In the genomic region with DNA sequence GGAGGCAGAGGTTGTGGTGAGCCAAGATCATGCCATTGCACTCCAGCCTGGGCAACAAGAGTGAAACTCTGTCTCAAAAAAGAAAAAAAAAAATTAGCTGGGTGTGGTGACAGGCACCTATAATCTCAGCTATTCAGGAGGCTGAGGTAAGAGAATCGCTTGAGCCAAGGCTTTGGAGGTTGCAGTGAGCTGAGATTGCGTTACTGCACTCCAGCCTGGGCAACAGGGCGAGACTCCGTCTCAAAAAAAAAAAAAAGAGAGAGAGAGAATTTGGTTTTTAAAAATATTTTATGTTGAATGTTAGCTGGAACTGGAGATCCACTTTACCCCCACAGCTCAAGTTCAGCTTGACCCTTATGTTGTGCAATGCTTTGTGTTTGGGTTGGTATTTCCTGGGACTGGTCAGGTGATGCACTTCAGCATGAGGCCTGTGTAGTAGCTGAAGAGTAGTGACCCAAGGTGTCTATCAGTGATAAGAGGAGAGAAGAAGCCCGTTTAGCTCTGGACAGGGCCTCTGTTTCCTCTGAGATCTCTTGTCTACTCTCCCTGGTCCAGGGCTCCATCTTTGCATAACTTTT, we compare ENCODE assay signal across 11 cellular contexts. TPM values are rescaled to one million over a fixed set of nuclear protein-coding genes. Genes with fewer than 3 reads are reported as not detected.
DNase-seq lines count a peak whose midpoint lies in the region; ATAC-seq and TF ChIP-seq lines count a peak whose summit lies in the region.
"Had no signal": no experiment of that assay in that cellular context is flagged by ENCODE, and none has a peak within 500 bp of the region (broad histone marks: within the 10 kb centered on the region; RNA-seq: fewer than 3 reads in every experiment).

No MANE protein-coding gene starts in this region.

- H3K27me3 ChIP-seq in ACC112 (ENCODE audit: insufficient read depth, low read length) (no peaks in the 10 kb centered on the region), left lung (no peaks in the 10 kb centered on the region), esophagus muscularis mucosa (no peaks in the 10 kb centered on the region)

- H3K79me2 ChIP-seq in ACC112 (ENCODE audit: control insufficient read depth, insufficient read depth, low read length, unreplicated experiment): peaks cover 53% of the 10 kb centered on the region

- peaks cover 12% of the 10 kb centered on the region for H3K36me3 Mint-ChIP-seq in brain

- H3K27ac ChIP-seq in ACC112 (ENCODE audit: low read depth, low read length) (peak overlapping the region; percentile 18; the same call in 1 of the 2 replicates), left lung (peak overlapping the region; percentile 53 to 55), esophagus muscularis mucosa (replicated peaks in 1 of 4) (peak overlapping the region in 1 of 4 donors; percentile 29)

- H3K4me3 ChIP-seq in ACC112 (ENCODE audit: low read depth, low read length): no peak overlapping the region
- H3K4me3 ChIP-seq in left lung: no peak overlapping the region
- no peak overlapping the region for H3K4me3 ChIP-seq in esophagus muscularis mucosa
- H3K4me3 ChIP-seq: GM23338 had no signal

- intact Hi-C loops in left lung (cut with DNase I): no loop called here
- intact Hi-C loops in esophagus muscularis mucosa (cut with DNase I): no loop called here

- H3K36me3 ChIP-seq in ACC112 (ENCODE audit: insufficient read depth, low read length) (no peaks in the 10 kb centered on the region), left lung (no peaks in the 10 kb centered on the region), esophagus muscularis mucosa (no peaks in the 10 kb centered on the region)

- H3K4me3 Mint-ChIP-seq in brain: no peak overlapping the region
- H3K4me3 Mint-ChIP-seq: GM23338 had no signal

- peaks cover 80% of the 10 kb centered on the region for H3K4me1 Mint-ChIP-seq in brain

- no peak overlapping the region for H2AFZ ChIP-seq in ACC112 (ENCODE audit: low read length, unreplicated experiment)
- H2AFZ ChIP-seq: GM23338 had no signal

- peaks cover 8% of the 10 kb centered on the region for H3K4me1 ChIP-seq in ACC112 (ENCODE audit: control insufficient read depth, insufficient read depth, low read length, unreplicated experiment)
- peaks cover 31 to 58% of the 10 kb centered on the region in 2 donors for H3K4me1 ChIP-seq in left lung
- peaks cover 42 to 82% (median 74%) of the 10 kb centered on the region in 4 donors for H3K4me1 ChIP-seq in esophagus muscularis mucosa

- peak overlapping the region in 4 of 5 experiments; percentile 7 to 90 (median 74) for H3K27ac Mint-ChIP-seq in brain

- TF ChIP-seq POLR2A in esophagus muscularis mucosa (IDR thresholded peaks at IDR 0.05; ENCODE audit: low read depth): no peak

- no peaks in the 10 kb centered on the region for H3K27me3 Mint-ChIP-seq in brain

- DNase-seq in LHCN-M2 (ENCODE audit: low read depth) (peak; percentile 62), left lung (peak in 1 of 2 donors; percentile 50), esophagus muscularis mucosa (ENCODE audit: extremely low spot score) (no peak), HPDE6-E6E7 (ENCODE audit: extremely low spot score) (no peak)
- no peak for DNase-seq in activated CD4-positive, alpha-beta T cell treated with anti-CD3 and anti-CD28 coated beads for 1 hour
- DNase-seq: activated CD8-positive, alpha-beta memory T cell treated with anti-CD3 and anti-CD28 coated beads, Interleukin-2, amount 50 U/mL, for 4 hours; left colon had no signal

- H3K9me3 ChIP-seq in left lung (no peaks in the 10 kb centered on the region), esophagus muscularis mucosa (no peaks in the 10 kb centered on the region)

- H3K9me3 Mint-ChIP-seq in brain: no peaks in the 10 kb centered on the region
- H3K9me3 Mint-ChIP-seq: GM23338 had no signal

- TF ChIP-seq EP300 in esophagus muscularis mucosa (IDR thresholded peaks at IDR 0.05): no peak

- WGBS in esophagus muscularis mucosa: 77% methylated on average over 5 of the region's 5 CpGs

- TF ChIP-seq CTCF in brain (conservative IDR thresholded peaks at IDR 0.05) (no peak), left lung (IDR thresholded peaks at IDR 0.05) (no peak), esophagus muscularis mucosa (IDR thresholded peaks at IDR 0.05) (no peak)

- ATAC-seq in left lung (peak; percentile 77), HG02852 (IDR thresholded peaks at IDR 0.05; ENCODE audit: unreplicated experiment) (no peak)
- ATAC-seq: GM23338, left colon had no signal

RNA-seq across cellular contexts. Expression of a gene that starts 36.8 kb away (rescaled TPM):
- total RNA-seq in LHCN-M2 (2014; rRNA removed) (261 and 366 TPM in 2 replicates), left lung (100 to 1,000 TPM; 358 to 385 TPM), esophagus muscularis mucosa (100 to 1,000 TPM; 386 to 627 (median 576) TPM)
- polyA plus RNA-seq in LHCN-M2 (2012): 153 TPM
- polyA plus RNA-seq in brain (ENCODE audit: insufficient read depth, low read depth, low replicate concordance): 79.3 TPM
